8 cellular contexts compared by ENCODE assay signal in genomic region chr7:81484266-81484665, GRCh38.
DNase-seq lines count a peak whose midpoint lies in the region; ATAC-seq and TF ChIP-seq lines count a peak whose summit lies in the region.

No MANE protein-coding gene starts in this region.

- TF ChIP-seq CTCF in HEK293 (tag by site-specific recombination; IDR thresholded peaks at IDR 0.05) = no peak
- no peak for TF ChIP-seq CTCF in omental fat pad (IDR thresholded peaks at IDR 0.05)

- H3K4me1 ChIP-seq in HEK293 (ENCODE audit: control insufficient read depth, insufficient read depth, low read length) (no peaks in the 10 kb centered on the region), right cardiac atrium (ENCODE audit: control insufficient read depth, insufficient read depth, low read length) (peaks cover 5% of the 10 kb centered on the region)

- intact Hi-C loops in right cardiac atrium (cut with DNase I) = loop anchor here in 2 of 4 donors (10.0 kb wide), 2 partner anchors 531 to 1091 kb away; no protein-coding TSS in a partner anchor

- CTCF ChIA-PET in HEK293 (lab: Yijun Ruan, JAX) = interaction anchor here (1.1 to 3.6 kb wide), 7 partner anchors 11 to 744 kb away, joined by 3 to 29 read pairs (median 10); no protein-coding TSS in a partner anchor

- no peak overlapping the region for H3K27ac ChIP-seq in HEK293 (ENCODE audit: extremely low read depth, low read depth, low read length)
- H3K27ac ChIP-seq in right cardiac atrium (ENCODE audit: low read length) = no peak overlapping the region

- no peaks in the 10 kb centered on the region for H3K9me3 ChIP-seq in HEK293 (ENCODE audit: control insufficient read depth, insufficient read depth, low read depth, low read length)
- no peaks in the 10 kb centered on the region for H3K9me3 ChIP-seq in right cardiac atrium (ENCODE audit: control insufficient read depth, low read length)

- H3K4me3 ChIP-seq in HEK293 (ENCODE audit: low read depth, low read length) (no peak overlapping the region), right cardiac atrium (ENCODE audit: low read length) (no peak overlapping the region)

- DNase-seq in UCSD-AML1 (lab: John Stamatoyannopoulos, UW; ENCODE audit: unreplicated experiment) (peak; percentile 5), right cardiac atrium (peak; percentile 66 to 82 (median 79)), stromal cell of bone marrow (ENCODE audit: low read depth) (peak; percentile 96), NCI-H1048 (lab: John Stamatoyannopoulos, UW) (no peak), omental fat pad (ENCODE audit: low spot score) (no peak), COR-L47 (lab: John Stamatoyannopoulos, UW) (no peak)

- peak; percentile 99 to 100 for ATAC-seq in right cardiac atrium
- ATAC-seq in HG02938 (IDR thresholded peaks at IDR 0.05; ENCODE audit: unreplicated experiment) = no peak
- no peak for ATAC-seq in omental fat pad (ENCODE audit: low FRiP score)

- POLR2A ChIA-PET in HEK293 (lab: Yijun Ruan, JAX) = no interaction called here

- no peaks in the 10 kb centered on the region for H3K36me3 ChIP-seq in HEK293 (ENCODE audit: control insufficient read depth in 2 of 2, insufficient read depth in 1 of 2, low read length in 2 of 2)

- 29% methylated on average over 3 of the region's 3 CpGs for WGBS in right cardiac atrium

- H3K27me3 ChIP-seq in right cardiac atrium (ENCODE audit: control insufficient read depth, insufficient read depth) = no peaks in the 10 kb centered on the region

TF ChIP-seq in HEK293, 187 proteins besides CTCF, POLR2A, EP300 and RAD21:
- TF ChIP-seq ZFP41 (tag by site-specific recombination; IDR thresholded peaks at IDR 0.05; ENCODE audit: borderline replicate concordance) = no peak
- no peak for TF ChIP-seq ZNF514 (tag by site-specific recombination; IDR thresholded peaks at IDR 0.05)
- peak; percentile 99 for TF ChIP-seq ZNF449 (tag by site-specific recombination; IDR thresholded peaks at IDR 0.05)
- TF ChIP-seq ZNF2 (tag by site-specific recombination; IDR thresholded peaks at IDR 0.05) = no peak
- no peak for TF ChIP-seq ZNF138 (tag by site-specific recombination; IDR thresholded peaks at IDR 0.05; ENCODE audit: borderline replicate concordance)
- TF ChIP-seq ZNF707 (tag by site-specific recombination; IDR thresholded peaks at IDR 0.05) = no peak
- TF ChIP-seq ZBTB7A (tag by site-specific recombination; IDR thresholded peaks at IDR 0.05; ENCODE audit: low read depth) = no peak
- TF ChIP-seq ZBTB8A (tag by site-specific recombination; IDR thresholded peaks at IDR 0.05) = no peak
- TF ChIP-seq ZBTB1 (tag by site-specific recombination; IDR thresholded peaks at IDR 0.05) = no peak
- no peak for TF ChIP-seq BCL6B (tag by site-specific recombination; IDR thresholded peaks at IDR 0.05)
- no peak for TF ChIP-seq OVOL3 (tag by site-specific recombination; IDR thresholded peaks at IDR 0.05)
- no peak for TF ChIP-seq ZBTB20 (tag by site-specific recombination; IDR thresholded peaks at IDR 0.05)
- TF ChIP-seq ZNF747 (tag by site-specific recombination; IDR thresholded peaks at IDR 0.05) = no peak
- peak; percentile 78; the same call in 1 of the 2 replicates for TF ChIP-seq TRIM28 (IDR thresholded peaks at IDR 0.05; ENCODE audit: borderline replicate concordance, low read length)
- TF ChIP-seq ZNF548 (tag by site-specific recombination; IDR thresholded peaks at IDR 0.05) = no peak
- TF ChIP-seq KLF1 (tag by site-specific recombination; IDR thresholded peaks at IDR 0.05) = no peak
- no peak for TF ChIP-seq ZNF596 (tag by site-specific recombination; IDR thresholded peaks at IDR 0.05)

Comparison
In these comparisons a context has a peak if more than half of its experiments do, and no peak if none do; other contexts are left out.
1. DNase-seq: peak in UCSD-AML1 (single experiment), right cardiac atrium (3 of 3) and stromal cell of bone marrow (single experiment); none in NCI-H1048 (single experiment), omental fat pad (single experiment) and COR-L47 (single experiment).
2. ATAC-seq: peak in right cardiac atrium (2 of 2); none in HG02938 (single experiment) and omental fat pad (single experiment).